In the genomic region with DNA sequence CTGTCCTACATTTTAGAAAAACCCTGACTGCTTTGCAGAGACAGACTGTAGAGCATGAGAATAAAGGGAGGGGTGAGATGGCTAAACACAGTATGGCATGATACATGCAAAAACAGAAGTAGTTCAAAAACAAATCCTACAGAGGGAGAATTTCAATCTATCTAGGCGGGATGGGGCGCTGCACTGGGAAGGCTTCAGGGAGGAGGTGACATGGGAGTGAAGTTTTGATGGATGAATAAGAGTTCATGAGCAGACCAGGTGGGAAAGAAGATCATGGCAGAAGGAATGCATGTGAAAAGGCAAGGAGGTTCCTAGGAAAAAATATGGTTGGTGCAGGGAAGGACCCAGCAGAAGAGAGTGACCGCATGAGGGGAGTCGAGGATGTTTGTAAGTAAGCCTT, we compare ENCODE assay signal across 15 cellular contexts.
"Had no signal": no experiment of that assay in that cellular context is flagged by ENCODE, and none has a peak within 500 bp of the region (broad histone marks: within the 10 kb centered on the region; RNA-seq: fewer than 3 reads in every experiment).

No MANE protein-coding gene starts in this region.

- H3K36me3 Mint-ChIP-seq: mesothelial cell of epicardium; stimulated activated effector memory CD8-positive, alpha-beta T cell treated with anti-CD3 and anti-CD28 coated beads, Interleukin-12 subunit alpha, Interleukin-12 subunit beta, amount 100 ng/mL, for 72 hours had no signal

- H3K27ac Mint-ChIP-seq: mesothelial cell of epicardium; stimulated activated effector memory CD8-positive, alpha-beta T cell treated with anti-CD3 and anti-CD28 coated beads, Interleukin-12 subunit alpha, Interleukin-12 subunit beta, amount 100 ng/mL, for 72 hours had no signal

- H3K4me1 ChIP-seq: breast epithelium, sigmoid colon had no signal

- DNase-seq: activated CD8-positive, alpha-beta memory T cell treated with anti-CD3 and anti-CD28 coated beads, Interleukin-2, amount 50 U/mL, for 48 hours; cerebellar nuclear complex; cortex of kidney; kidney; sigmoid colon; stimulated activated CD4-positive, alpha-beta T cell treated with anti-CD3 and anti-CD28 coated beads, Interleukin-4, amount 100 ng/mL, for 24 hours; stomach; trophoblast cell had no signal

- ATAC-seq: activated CD4-positive, CD25-positive, alpha-beta regulatory T cell treated with anti-CD3 and anti-CD28 coated beads, Interleukin-2, amount 50 U/mL, for 24 hours; left lobe of liver; stimulated activated effector memory CD8-positive, alpha-beta T cell treated with anti-CD3 and anti-CD28 coated beads, Interleukin-12 subunit alpha, Interleukin-12 subunit beta, amount 100 ng/mL, for 72 hours had no signal

- H3K9me3 ChIP-seq: breast epithelium, sigmoid colon, stomach, vagina had no signal

- H3K36me3 ChIP-seq: breast epithelium, sigmoid colon, stomach, vagina had no signal

- H3K27ac ChIP-seq: breast epithelium, sigmoid colon, stomach, vagina had no signal

- H3K4me3 ChIP-seq: breast epithelium, lung, sigmoid colon, stomach, vagina had no signal

- H3K27me3 ChIP-seq: breast epithelium, vagina had no signal

- H3K4me3 Mint-ChIP-seq: mesothelial cell of epicardium; stimulated activated effector memory CD8-positive, alpha-beta T cell treated with anti-CD3 and anti-CD28 coated beads, Interleukin-12 subunit alpha, Interleukin-12 subunit beta, amount 100 ng/mL, for 72 hours had no signal

- H3K9me3 Mint-ChIP-seq: mesothelial cell of epicardium; stimulated activated effector memory CD8-positive, alpha-beta T cell treated with anti-CD3 and anti-CD28 coated beads, Interleukin-12 subunit alpha, Interleukin-12 subunit beta, amount 100 ng/mL, for 72 hours had no signal
